In genomic region chr11:102317099-102317767, GRCh38 we compare ENCODE assay signal across 8 cellular contexts. TPM values are rescaled to one million over a fixed set of nuclear protein-coding genes. Genes with fewer than 3 reads are reported as not detected.
DNase-seq lines count a peak whose midpoint lies in the region; ATAC-seq and TF ChIP-seq lines count a peak whose summit lies in the region.

TSS of gene BIRC3 (plus strand) at chr11:102317484. CDS start at chr11:102324510, 7,026 bp downstream.

- H3K27me3 ChIP-seq in KMS-11 (ENCODE audit: insufficient read depth, low read depth) (no peaks in the 10 kb centered on the region), RWPE2 (ENCODE audit: insufficient read depth, poor library complexity, severe bottlenecking) (no peaks in the 10 kb centered on the region), neural progenitor cell (peaks cover 12% of the 10 kb centered on the region)

- no peak for TF ChIP-seq CTCF in KMS-11 (conservative IDR thresholded peaks at IDR 0.05; ENCODE audit: low read depth, low read length)
- peak; percentile 40 for TF ChIP-seq CTCF in RWPE2 (IDR thresholded peaks at IDR 0.05; ENCODE audit: poor library complexity, severe bottlenecking)
- peak; percentile 43 for TF ChIP-seq CTCF in fibroblast of villous mesenchyme (IDR thresholded peaks at IDR 0.05; ENCODE audit: insufficient read depth, low read depth, low read length)
- TF ChIP-seq CTCF in neural progenitor cell (IDR thresholded peaks at IDR 0.05), result peak; percentile 34

- H3F3A ChIP-seq in neural progenitor cell (ENCODE audit: low read depth), result no peaks in the 10 kb centered on the region

- H3K4me2 ChIP-seq in KMS-11, result peak within 1 kb of the TSS; percentile 72
- peak within 1 kb of the TSS; percentile 75 for H3K4me2 ChIP-seq in neural progenitor cell

- H3K4me3 Mint-ChIP-seq in activated T-helper 2 cell treated with anti-CD3 and anti-CD28 coated beads, Interferon-gamma antibody, Interleukin-2, Interleukin-4, amounts not matched to agents 10 μg/mL and 5 μg/mL and 100 μg/mL, durations not matched to agents 14 hours and 24 hours and 36 hours (ENCODE audit: low read depth), result peak within 1 kb of the TSS; percentile 98
- peak within 1 kb of the TSS; percentile 78 for H3K4me3 Mint-ChIP-seq in neural progenitor cell

- peak; percentile 72 for DNase-seq in DMS79 treated with DMSO at 0.1 percent for 48 hours (lab: John Stamatoyannopoulos, UW)
- peak; percentile 88 for DNase-seq in RWPE2 (ENCODE audit: low spot score)
- peak; percentile 91 for DNase-seq in activated T-helper 2 cell treated with anti-CD3 and anti-CD28 coated beads, Interferon-gamma antibody, Interleukin-2, Interleukin-4, amounts not matched to agents 10 μg/mL and 5 μg/mL and 100 μg/mL, durations not matched to agents 14 hours and 24 hours and 36 hours (ENCODE audit: low spot score)
- peak; percentile 91 for DNase-seq in fibroblast of villous mesenchyme (ENCODE audit: low read depth)
- DNase-seq in neural progenitor cell (ENCODE audit: low spot score), result peak; percentile 75
- peak; percentile 78 for DNase-seq in stromal cell of bone marrow (ENCODE audit: low read depth)

- 0 out of 2 replicates have a peak, but pooled peaks cover 3% of the 10 kb centered on the region for H3K36me3 ChIP-seq in KMS-11 (ENCODE audit: insufficient read depth)
- H3K36me3 ChIP-seq in RWPE2 (ENCODE audit: low read depth), result peaks cover 5% of the 10 kb centered on the region
- H3K36me3 ChIP-seq in neural progenitor cell, result no peaks in the 10 kb centered on the region

- H3K27ac ChIP-seq in KMS-11, result peak within 1 kb of the TSS; percentile 100
- H3K27ac ChIP-seq in RWPE2 (ENCODE audit: poor library complexity, severe bottlenecking), result peak within 1 kb of the TSS; percentile 80
- H3K27ac ChIP-seq in neural progenitor cell, result no peak within 1 kb of the TSS

- H3K9ac ChIP-seq in KMS-11 (peak within 1 kb of the TSS; percentile 86), neural progenitor cell (no peak within 1 kb of the TSS)

- H3K4me1 ChIP-seq in KMS-11 (ENCODE audit: low read depth, poor library complexity, severe bottlenecking) (peaks cover 68% of the 10 kb centered on the region), RWPE2 (ENCODE audit: insufficient read depth, poor library complexity, severe bottlenecking) (peaks cover 38% of the 10 kb centered on the region), neural progenitor cell (no peaks in the 10 kb centered on the region)

- intact Hi-C loops in activated T-helper 2 cell treated with anti-CD3 and anti-CD28 coated beads, Interferon-gamma antibody, Interleukin-2, Interleukin-4, amounts not matched to agents 10 μg/mL and 5 μg/mL and 100 μg/mL, durations not matched to agents 14 hours and 24 hours and 36 hours (cut with micrococcal nuclease), result loop anchor here (1.0 to 10.0 kb wide), 6 partner anchors 13 to 708 kb away; partner anchors contain the start of gene BIRC2

- peaks cover 47% of the 10 kb centered on the region for H3K79me2 ChIP-seq in KMS-11 (ENCODE audit: insufficient read depth, low read depth)
- H3K79me2 ChIP-seq in neural progenitor cell (ENCODE audit: low read depth), result no peaks in the 10 kb centered on the region

- H4K20me1 ChIP-seq in KMS-11 (ENCODE audit: insufficient read depth), result no peaks in the 10 kb centered on the region
- H4K20me1 ChIP-seq in neural progenitor cell (ENCODE audit: low read depth), result no peaks in the 10 kb centered on the region

- no peaks in the 10 kb centered on the region for H3K27me3 Mint-ChIP-seq in activated T-helper 2 cell treated with anti-CD3 and anti-CD28 coated beads, Interferon-gamma antibody, Interleukin-2, Interleukin-4, amounts not matched to agents 10 μg/mL and 5 μg/mL and 100 μg/mL, durations not matched to agents 14 hours and 24 hours and 36 hours (ENCODE audit: low read depth)
- H3K27me3 Mint-ChIP-seq in neural progenitor cell (ENCODE audit: insufficient read depth, low read depth), result peaks cover 14% of the 10 kb centered on the region

- peaks cover 52% of the 10 kb centered on the region for H3K36me3 Mint-ChIP-seq in activated T-helper 2 cell treated with anti-CD3 and anti-CD28 coated beads, Interferon-gamma antibody, Interleukin-2, Interleukin-4, amounts not matched to agents 10 μg/mL and 5 μg/mL and 100 μg/mL, durations not matched to agents 14 hours and 24 hours and 36 hours (ENCODE audit: low read depth)
- H3K36me3 Mint-ChIP-seq in neural progenitor cell, result no peaks in the 10 kb centered on the region

- no peaks in the 10 kb centered on the region for H3K9me3 Mint-ChIP-seq in activated T-helper 2 cell treated with anti-CD3 and anti-CD28 coated beads, Interferon-gamma antibody, Interleukin-2, Interleukin-4, amounts not matched to agents 10 μg/mL and 5 μg/mL and 100 μg/mL, durations not matched to agents 14 hours and 24 hours and 36 hours
- H3K9me3 Mint-ChIP-seq in neural progenitor cell, result no peaks in the 10 kb centered on the region

- peak; percentile 83 for ATAC-seq in GM21723 (IDR thresholded peaks at IDR 0.05; ENCODE audit: unreplicated experiment)
- ATAC-seq in RWPE2 (ENCODE audit: low read depth), result peak; percentile 95

- no peak within 1 kb of the TSS for H3K4me3 ChIP-seq in KMS-11 (IDR thresholded peaks at IDR 0.05; ENCODE audit: insufficient read depth, low read depth, low read length)
- H3K4me3 ChIP-seq in RWPE2 (ENCODE audit: severe bottlenecking), result peak within 1 kb of the TSS; percentile 36
- H3K4me3 ChIP-seq in fibroblast of villous mesenchyme (ENCODE audit: low read depth, low read length), result peak within 1 kb of the TSS; percentile 69
- H3K4me3 ChIP-seq in neural progenitor cell, result peak within 1 kb of the TSS; percentile 42

- H3K27ac Mint-ChIP-seq in activated T-helper 2 cell treated with anti-CD3 and anti-CD28 coated beads, Interferon-gamma antibody, Interleukin-2, Interleukin-4, amounts not matched to agents 10 μg/mL and 5 μg/mL and 100 μg/mL, durations not matched to agents 14 hours and 24 hours and 36 hours, result peak within 1 kb of the TSS; percentile 99
- H3K27ac Mint-ChIP-seq in neural progenitor cell, result no peak within 1 kb of the TSS

- peaks cover 58% of the 10 kb centered on the region for H3K4me1 Mint-ChIP-seq in activated T-helper 2 cell treated with anti-CD3 and anti-CD28 coated beads, Interferon-gamma antibody, Interleukin-2, Interleukin-4, amounts not matched to agents 10 μg/mL and 5 μg/mL and 100 μg/mL, durations not matched to agents 14 hours and 24 hours and 36 hours (ENCODE audit: low read depth)
- peaks cover 7% of the 10 kb centered on the region for H3K4me1 Mint-ChIP-seq in neural progenitor cell

- peak within 1 kb of the TSS; percentile 20; the same call in 1 of the 2 replicates for H2AFZ ChIP-seq in KMS-11 (ENCODE audit: low read depth)
- peak within 1 kb of the TSS; percentile 68 for H2AFZ ChIP-seq in neural progenitor cell (replicated peaks)

- H3K9me3 ChIP-seq in RWPE2 (ENCODE audit: severe bottlenecking) (no peaks in the 10 kb centered on the region), neural progenitor cell (ENCODE audit: low read depth) (no peaks in the 10 kb centered on the region)

RNA-seq across cellular contexts. Expression of gene BIRC3, which starts in this region (rescaled TPM):
- 217 and 221 TPM in 2 replicates for total RNA-seq in activated T-helper 2 cell treated with anti-CD3 and anti-CD28 coated beads, Interferon-gamma antibody, Interleukin-2, Interleukin-4, amounts not matched to agents 10 μg/mL and 5 μg/mL and 100 μg/mL, durations not matched to agents 14 hours and 24 hours and 36 hours
- 0.64 and 8.2 TPM in 2 replicates for total RNA-seq in fibroblast of villous mesenchyme
- 0.09 TPM in 1 of 2 replicates, not detected in the other for total RNA-seq in neural progenitor cell (ENCODE audit: low replicate concordance)

Comparison
In these comparisons a context has a peak if more than half of its experiments do, and no peak if none do; other contexts are left out.
1. RNA of gene BIRC3 (total RNA-seq): 217 to 221 TPM in activated T-helper 2 cell treated with anti-CD3 and anti-CD28 coated beads, Interferon-gamma antibody, Interleukin-2, Interleukin-4, amounts not matched to agents 10 μg/mL and 5 μg/mL and 100 μg/mL, durations not matched to agents 14 hours and 24 hours and 36 hours; 0.64 to 8.2 TPM in fibroblast of villous mesenchyme and 0.09 TPM in neural progenitor cell; every median in the first group is over 10 times any median in the second.
2. Peak in DNase-seq, H3K4me3 ChIP-seq and H3K4me2 ChIP-seq in neural progenitor cell; RNA of the gene not detected or under 1 TPM.
3. Peak in every context shown above with its lines, with median percentiles within 50 percentile points of each other: DNase-seq.